Comparison of ENCODE assay signal across 8 cellular contexts in the genomic region with DNA sequence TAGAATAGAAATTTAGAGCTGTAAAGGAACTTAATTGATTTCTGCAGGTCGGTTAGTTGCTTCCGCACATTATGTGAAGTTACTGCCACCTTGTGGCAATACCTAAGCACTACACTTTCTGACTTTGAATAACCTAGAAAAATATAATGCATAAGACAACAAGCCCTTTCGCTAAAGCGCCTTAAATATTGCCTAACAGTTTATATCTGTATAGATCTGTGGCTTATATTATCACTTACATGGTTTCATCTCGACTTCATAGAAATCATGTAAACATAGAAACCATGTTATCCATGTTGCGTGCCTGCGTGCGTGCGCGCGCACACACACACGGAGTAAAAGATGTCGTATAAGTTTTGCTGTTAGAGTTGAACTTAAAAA. TPM values are rescaled to one million over a fixed set of nuclear protein-coding genes. Genes with fewer than 3 reads are reported as not detected.
DNase-seq lines count a peak whose midpoint lies in the region; ATAC-seq, FAIRE-seq and TF ChIP-seq lines count a peak whose summit lies in the region.

No MANE protein-coding gene starts in this region.

- no peak overlapping the region for H3K23ac ChIP-seq in neuronal stem cell (ENCODE audit: low read depth, low read length, poor library complexity)

- H2AFZ ChIP-seq in neuronal stem cell (ENCODE audit: low read length) = peak overlapping the region; percentile 79

- H3K9me3 ChIP-seq in neuronal stem cell (replicated peaks in 1 of 2; ENCODE audit: control insufficient read depth in 2 of 2, insufficient read depth in 1 of 2, low read depth in 1 of 2, low read length in 2 of 2) = no peaks in the 10 kb centered on the region

- no peak overlapping the region for H2BK120ac ChIP-seq in neuronal stem cell (ENCODE audit: low read depth, low read length)

- no CpG with 5 or more reads among the region's 13 CpGs for WGBS in neuronal stem cell (ENCODE audit: extremely low coverage in 2 of 2, insufficient read length in 2 of 2, insufficient replicate concordance in 1 of 2), 2 donors

- H3K27ac ChIP-seq in neuronal stem cell (replicated peaks; ENCODE audit: low read length) = no peak overlapping the region

- H3K4me3 Mint-ChIP-seq in activated T-helper 17 cell treated with anti-CD3 and anti-CD28 coated beads, Interleukin-2, amount 50 U/mL, for 72 hours = peak overlapping the region; percentile 54

- peak overlapping the region; percentile 6 for H3K27ac Mint-ChIP-seq in activated T-helper 17 cell treated with anti-CD3 and anti-CD28 coated beads, Interleukin-2, amount 50 U/mL, for 72 hours

- H3K4me3 ChIP-seq in neuronal stem cell (ENCODE audit: low read length in 2 of 2) = peak overlapping the region; percentile 52 to 70

- H3K14ac ChIP-seq in neuronal stem cell (ENCODE audit: low read length) = no peak overlapping the region

- H4K91ac ChIP-seq in neuronal stem cell (ENCODE audit: low read depth, low read length, poor library complexity) = no peak overlapping the region

- H2BK12ac ChIP-seq in neuronal stem cell (ENCODE audit: low read length) = no peak overlapping the region

- H3K36me3 Mint-ChIP-seq in activated T-helper 17 cell treated with anti-CD3 and anti-CD28 coated beads, Interleukin-2, amount 50 U/mL, for 72 hours (ENCODE audit: low read depth) = peaks cover 13% of the 10 kb centered on the region

- H3K4me1 Mint-ChIP-seq in activated T-helper 17 cell treated with anti-CD3 and anti-CD28 coated beads, Interleukin-2, amount 50 U/mL, for 72 hours = peaks cover 14% of the 10 kb centered on the region

- ATAC-seq in HG02678 (IDR thresholded peaks at IDR 0.05; ENCODE audit: unreplicated experiment) = peak; percentile 62
- ATAC-seq in activated T-helper 17 cell treated with anti-CD3 and anti-CD28 coated beads, Interleukin-2, amount 50 U/mL, for 72 hours (replicated peaks) = peak; percentile 42
- no peak for ATAC-seq in GM18505 (IDR thresholded peaks at IDR 0.05; ENCODE audit: unreplicated experiment)

- H3K9me3 Mint-ChIP-seq in activated T-helper 17 cell treated with anti-CD3 and anti-CD28 coated beads, Interleukin-2, amount 50 U/mL, for 72 hours = no peaks in the 10 kb centered on the region

- H3K9ac ChIP-seq in neuronal stem cell (ENCODE audit: low read depth, low read length, poor library complexity) = no peak overlapping the region

- peaks cover 0 to 5% of the 10 kb centered on the region in 2 donors for H3K4me1 ChIP-seq in neuronal stem cell (ENCODE audit: control insufficient read depth in 2 of 2, insufficient read depth in 1 of 2, low read depth in 1 of 2, low read length in 2 of 2)

- no peak overlapping the region for H2BK15ac ChIP-seq in neuronal stem cell (ENCODE audit: low read length)

- no peak overlapping the region for H2AK5ac ChIP-seq in neuronal stem cell (ENCODE audit: low read depth, low read length)

- no peaks in the 10 kb centered on the region for H3K79me1 ChIP-seq in neuronal stem cell (ENCODE audit: low read depth, low read length)

- H4K8ac ChIP-seq in neuronal stem cell (ENCODE audit: low read depth, low read length) = no peak overlapping the region

- peak; percentile 33 for FAIRE-seq in frontal cortex (lab: Jason Lieb, UNC)

- no peaks in the 10 kb centered on the region for H3K27me3 ChIP-seq in neuronal stem cell (ENCODE audit: control insufficient read depth in 3 of 3, insufficient read depth in 3 of 3, low read depth in 1 of 3, low read length in 3 of 3)

- no peak for TF ChIP-seq POLR2A in GM18505 (IDR thresholded peaks at IDR 0.05; ENCODE audit: borderline replicate concordance, extremely low read depth, insufficient read depth, insufficient read length)

- peak; percentile 81 for DNase-seq in NCI-H510A treated with DMSO at 0.1 percent for 48 hours (lab: John Stamatoyannopoulos, UW)
- DNase-seq in NCI-H510A (lab: John Stamatoyannopoulos, UW) = no peak
- DNase-seq in NCI-H526 treated with DMSO at 0.1 percent for 48 hours (lab: John Stamatoyannopoulos, UW) = peak; percentile 49
- no peak for DNase-seq in frontal cortex (ENCODE audit: low spot score in 2 of 2)
- peak; percentile 65 for DNase-seq in neuronal stem cell (ENCODE audit: low spot score)

- H3K4ac ChIP-seq in neuronal stem cell (ENCODE audit: low read length) = no peak overlapping the region

- H3K27me3 Mint-ChIP-seq in activated T-helper 17 cell treated with anti-CD3 and anti-CD28 coated beads, Interleukin-2, amount 50 U/mL, for 72 hours = no peaks in the 10 kb centered on the region

- no peak overlapping the region for H3K18ac ChIP-seq in neuronal stem cell (ENCODE audit: low read length)

- no peak overlapping the region for H2BK5ac ChIP-seq in neuronal stem cell (ENCODE audit: low read length)

- peak overlapping the region; percentile 56 for H3K4me2 ChIP-seq in neuronal stem cell (ENCODE audit: insufficient read depth, low read length, poor library complexity, severe bottlenecking)

- no peaks in the 10 kb centered on the region for H3K36me3 ChIP-seq in neuronal stem cell (replicated peaks in 1 of 2; ENCODE audit: control insufficient read depth in 2 of 2, insufficient read depth in 2 of 2, low read length in 2 of 2)

RNA-seq across cellular contexts. Expression of a gene that starts 10.9 kb away (rescaled TPM):
- total RNA-seq in activated T-helper 17 cell treated with anti-CD3 and anti-CD28 coated beads, Interleukin-2, amount 50 U/mL, for 72 hours = 100 to 1,000 TPM; 187 to 217 TPM
- 15.5 TPM for total RNA-seq in frontal cortex
- 7.6 TPM for polyA plus RNA-seq in neuronal stem cell (2013, experiment 1 of 2)
- polyA plus RNA-seq in neuronal stem cell (2013, experiment 2 of 2) = 8.2 TPM

Comparison
In these comparisons a context has a peak if more than half of its experiments do, and no peak if none do; other contexts are left out.
1. DNase-seq: peak in NCI-H510A treated with DMSO at 0.1 percent for 48 hours (single experiment), NCI-H526 treated with DMSO at 0.1 percent for 48 hours (single experiment) and neuronal stem cell (single experiment); none in NCI-H510A (single experiment) and frontal cortex (0 of 2).
2. RNA of a gene that starts 10.9 kb away (total RNA-seq): 187 to 217 TPM in activated T-helper 17 cell treated with anti-CD3 and anti-CD28 coated beads, Interleukin-2, amount 50 U/mL, for 72 hours; 15.5 TPM in frontal cortex (single experiment); every median in the first group is over 10 times any median in the second.